Comparison of ENCODE assay signal across 8 cellular contexts in the genomic region with DNA sequence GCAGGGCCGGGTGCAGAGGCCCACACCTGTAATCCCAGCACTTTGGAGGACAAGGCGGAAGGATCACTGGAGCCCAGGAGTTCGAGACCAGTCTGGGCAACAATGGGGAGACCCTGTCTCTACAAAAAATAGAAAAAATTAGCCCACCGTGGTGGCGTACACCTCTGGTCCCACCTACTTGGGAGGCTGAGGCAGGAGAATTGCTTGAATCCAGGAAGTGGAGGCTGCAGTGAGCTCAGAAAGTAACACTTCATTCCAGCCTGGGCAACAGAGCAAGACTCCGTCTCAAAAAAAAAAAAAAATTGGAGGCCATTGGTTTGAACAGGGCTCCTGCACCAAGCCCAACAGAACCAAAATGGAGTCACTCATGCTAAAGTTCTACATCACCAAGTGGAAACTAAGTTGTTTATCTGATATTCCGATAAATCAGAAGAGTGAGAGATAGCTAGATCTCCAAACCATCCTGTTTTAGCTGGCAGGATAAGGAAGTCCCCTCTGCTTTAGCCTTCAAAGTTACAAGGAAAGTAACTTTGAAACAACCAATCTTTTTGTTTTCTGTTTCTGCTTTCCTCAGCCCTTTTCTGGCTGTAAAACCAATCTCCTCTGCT. TPM values are rescaled to one million over a fixed set of nuclear protein-coding genes. Genes with fewer than 3 reads are reported as not detected.
A peak's percentile ranks its signal among the peaks of the same experiment; 100 is the strongest.
DNase-seq lines count a peak whose midpoint lies in the region; ATAC-seq and TF ChIP-seq lines count a peak whose summit lies in the region.

No MANE protein-coding gene starts in this region.

- no peak overlapping the region for H3K14ac ChIP-seq in trophoblast cell (ENCODE audit: low read length)

- peaks cover 27 to 28% of the 10 kb centered on the region in 2 donors for H3K4me1 Mint-ChIP-seq in effector memory CD8-positive, alpha-beta T cell (ENCODE audit: low read depth in 2 of 2)

- no peak overlapping the region for H4K91ac ChIP-seq in trophoblast cell (ENCODE audit: low read depth, low read length)

- H2BK5ac ChIP-seq in trophoblast cell (ENCODE audit: low read depth, low read length, poor library complexity), result no peak overlapping the region

- H3K36me3 ChIP-seq in ES-I3 (ENCODE audit: insufficient read depth, low read length) (peaks cover 3% of the 10 kb centered on the region), PC-9 (ENCODE audit: low read depth) (0 out of 2 replicates have a peak, but pooled peaks cover 1% of the 10 kb centered on the region), trophoblast cell (ENCODE audit: control insufficient read depth in 1 of 2, insufficient read depth in 2 of 2, low read length in 2 of 2) (peaks cover 6% of the 10 kb centered on the region in 2 experiments)

- no peak overlapping the region for H4K12ac ChIP-seq in trophoblast cell (ENCODE audit: low read depth, low read length)

- H3K27ac ChIP-seq in PC-9 (no peak overlapping the region), trophoblast cell (ENCODE audit: low read depth, low read length) (no peak overlapping the region)

- no peak for ATAC-seq in effector memory CD8-positive, alpha-beta T cell (replicated peaks)
- no peak for ATAC-seq in GM18517 (IDR thresholded peaks at IDR 0.05; ENCODE audit: unreplicated experiment)

- peaks cover 14% of the 10 kb centered on the region for H3K79me2 ChIP-seq in PC-9 (ENCODE audit: low read depth)
- H3K79me2 ChIP-seq in trophoblast cell (ENCODE audit: control insufficient read depth, insufficient read depth, low read length, poor library complexity), result peaks cover 7% of the 10 kb centered on the region

- peak overlapping the region; percentile 96 to 98 for H3K27ac Mint-ChIP-seq in effector memory CD8-positive, alpha-beta T cell

- POLR2A ChIA-PET in PC-9 (lab: Charles Lee; ENCODE audit: unreplicated experiment), result interaction anchor here (0.6 kb wide), 2 partner anchors 14 to 89 kb away, joined by 3 to 9 read pairs; no protein-coding TSS in a partner anchor

- H3K9ac ChIP-seq in ES-I3 (ENCODE audit: low read depth, low read length) (peak overlapping the region; percentile 83), trophoblast cell (ENCODE audit: low read length) (no peak overlapping the region)

- no peaks in the 10 kb centered on the region for H3K9me2 ChIP-seq in PC-9 (ENCODE audit: insufficient read depth)

- H3K4me1 ChIP-seq in ES-I3 (ENCODE audit: insufficient read depth, low read length) (no peaks in the 10 kb centered on the region), PC-9 (replicated peaks; ENCODE audit: insufficient read depth) (peaks cover 10% of the 10 kb centered on the region), trophoblast cell (ENCODE audit: control insufficient read depth in 1 of 2, insufficient read depth in 2 of 2, low read length in 2 of 2) (peaks cover 10 to 14% of the 10 kb centered on the region in 2 experiments)

- H3K4me3 ChIP-seq in PC-9, result peak overlapping the region; percentile 85; the same call in 1 of the 2 replicates
- H3K4me3 ChIP-seq in trophoblast cell (ENCODE audit: low read depth, low read length), result no peak overlapping the region

- WGBS in trophoblast cell (ENCODE audit: extremely low coverage, insufficient coverage, insufficient read length), result no CpG with 5 or more reads among the region's 7 CpGs

- TF ChIP-seq CTCF in PC-9 (conservative IDR thresholded peaks at IDR 0.05), result no peak

- no peak overlapping the region for H3K23ac ChIP-seq in trophoblast cell (ENCODE audit: low read length)

- DNase-seq in PC-9 (no peak), trophoblast cell (no peak), HCEC 1CT (no peak), HUDEP-2 (lab: John Stamatoyannopoulos, UW; ENCODE audit: unreplicated experiment in 76 of 76) (no peak)
- no peak for DNase-seq in effector memory CD8-positive, alpha-beta T cell
- no peak for DNase-seq in stimulated activated CD4-positive, alpha-beta T cell treated with anti-CD3 and anti-CD28 coated beads, Interleukin-12 subunit alpha, Interleukin-12 subunit beta, amount 100 ng/mL, for 4 hours

- H4K20me1 ChIP-seq in PC-9 (ENCODE audit: insufficient read depth), result no peaks in the 10 kb centered on the region

- H3K9me3 ChIP-seq in ES-I3 (ENCODE audit: control insufficient read depth, insufficient read depth, low read length) (no peaks in the 10 kb centered on the region), PC-9 (ENCODE audit: insufficient read depth, low read depth) (no peaks in the 10 kb centered on the region), trophoblast cell (ENCODE audit: insufficient read depth, low read depth, low read length) (peaks cover 3% of the 10 kb centered on the region)

- H3K4me3 Mint-ChIP-seq in effector memory CD8-positive, alpha-beta T cell, result peak overlapping the region; percentile 96 to 98

- no TSS peak for BruUV-seq in PC-9 (replicated peaks; lab: Mats Ljungman, UMichigan)

- H3K36me3 Mint-ChIP-seq in effector memory CD8-positive, alpha-beta T cell (ENCODE audit: insufficient read depth), result peaks cover 11% of the 10 kb centered on the region

- intact Hi-C loops in PC-9 (cut with micrococcal nuclease; ENCODE audit: unreplicated experiment), result no loop called here

- H3K27me3 ChIP-seq in PC-9 (ENCODE audit: insufficient read depth, low read depth) (no peaks in the 10 kb centered on the region), trophoblast cell (ENCODE audit: insufficient read depth, low read length) (no peaks in the 10 kb centered on the region)

- CTCF ChIA-PET in PC-9 (lab: Charles Lee), result interaction anchor here (0.7 kb wide), 3 partner anchors 9 to 23 kb away, joined by 3 to 14 read pairs (median 3); no protein-coding TSS in a partner anchor

- no peaks in the 10 kb centered on the region for H3K9me3 Mint-ChIP-seq in effector memory CD8-positive, alpha-beta T cell

- H3K27me3 Mint-ChIP-seq in effector memory CD8-positive, alpha-beta T cell, result no peaks in the 10 kb centered on the region

- H2AFZ ChIP-seq in PC-9 (peak overlapping the region; percentile 74; the same call in 1 of the 2 replicates), trophoblast cell (ENCODE audit: insufficient read depth, low read length, poor library complexity) (no peak overlapping the region)

- no peak overlapping the region for H2AK5ac ChIP-seq in trophoblast cell (ENCODE audit: low read length)

- H2BK120ac ChIP-seq in trophoblast cell (ENCODE audit: insufficient read depth, low read length, poor library complexity), result no peak overlapping the region

- no peak overlapping the region for H2BK12ac ChIP-seq in trophoblast cell (ENCODE audit: low read length)

- peaks cover 18% of the 10 kb centered on the region for H3K79me1 ChIP-seq in trophoblast cell (ENCODE audit: low read length)

- H3K18ac ChIP-seq in trophoblast cell (ENCODE audit: low read length), result no peak overlapping the region

- H3K4ac ChIP-seq in trophoblast cell (ENCODE audit: low read depth, low read length), result no peak overlapping the region

- peaks cover 19% of the 10 kb centered on the region for H3F3A ChIP-seq in PC-9 (ENCODE audit: insufficient read depth, low read depth)

- no peak overlapping the region for H4K8ac ChIP-seq in trophoblast cell (ENCODE audit: low read depth, low read length)

- H3K4me2 ChIP-seq in PC-9 (peak overlapping the region; percentile 87), trophoblast cell (ENCODE audit: low read length) (peak overlapping the region; percentile 78)

RNA-seq across cellular contexts. Expression of a gene that starts 0.8 kb away (rescaled TPM):
- 33.4 and 39.7 TPM in 2 replicates for total RNA-seq in PC-9 (2021)
- 27.8 and 28.2 TPM in 2 replicates for polyA plus RNA-seq in trophoblast cell (2013)

RNA-seq across cellular contexts. Expression of a gene that starts 12.8 kb away (rescaled TPM):
- total RNA-seq in PC-9 (2021), result 42.9 and 59.2 TPM in 2 replicates
- 88.4 and 90.2 TPM in 2 replicates for polyA plus RNA-seq in trophoblast cell (2013)

RNA-seq across cellular contexts. Expression of a gene that starts 51.8 kb away (rescaled TPM):
- total RNA-seq in PC-9 (2021), result 21.6 and 25.7 TPM in 2 replicates
- 3.7 and 3.8 TPM in 2 replicates for polyA plus RNA-seq in trophoblast cell (2013)
